1 cellular context compared by ENCODE assay signal in the genomic region with DNA sequence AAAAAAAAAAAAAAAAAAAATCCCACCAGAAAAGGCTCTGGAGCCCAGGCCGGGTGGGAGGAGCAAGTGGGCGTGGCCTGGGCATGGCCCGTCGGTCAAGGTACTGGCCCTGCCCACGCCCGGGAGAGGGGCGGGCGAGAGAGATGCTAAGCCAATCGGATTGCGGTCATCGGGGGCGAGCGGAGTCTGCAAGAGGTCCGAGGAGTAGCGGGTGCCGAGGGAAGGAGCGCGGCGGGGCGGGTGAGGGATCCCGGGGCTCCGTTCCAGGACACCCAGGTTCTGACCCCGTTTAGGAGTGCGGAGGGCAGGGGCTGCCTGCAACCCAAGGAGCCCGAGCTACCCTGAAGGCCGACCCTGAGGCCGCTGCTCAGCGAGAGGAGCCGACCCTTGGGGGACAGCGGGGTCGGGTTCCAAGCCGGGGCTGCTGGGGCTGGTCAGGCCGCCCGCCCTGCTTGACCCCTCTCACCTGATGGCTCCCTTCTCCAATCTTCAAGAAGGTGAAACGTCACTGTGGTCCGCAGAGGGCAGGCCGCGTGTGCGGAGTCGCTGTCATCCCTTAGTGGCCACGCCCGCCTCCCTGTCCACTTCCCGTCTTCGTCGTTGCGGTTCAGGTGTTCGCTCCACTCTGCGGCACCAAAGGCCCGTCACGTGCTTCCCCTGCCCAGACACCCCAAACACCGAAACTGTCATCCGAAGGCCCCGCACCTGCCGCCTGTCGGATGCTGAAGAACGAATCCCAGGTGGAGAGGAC.
TF ChIP-seq lines count a peak whose summit lies in the region.

No MANE protein-coding gene starts in this region.

TF ChIP-seq in K562, 482 proteins besides CTCF, POLR2A, EP300 and RAD21 (continued from another document):
- TF ChIP-seq ZNF696 (CRISPR knock-in tag; conservative IDR thresholded peaks at IDR 0.05) (no peak), KDM2B (CRISPR knock-in tag; IDR thresholded peaks at IDR 0.05) (no peak), ELF4 (CRISPR knock-in tag; IDR thresholded peaks at IDR 0.05) (no peak), IFI16 (CRISPR knock-in tag; IDR thresholded peaks at IDR 0.05) (no peak), ZFX (CRISPR knock-in tag; IDR thresholded peaks at IDR 0.05) (peak; percentile 66), FOXA3 (CRISPR knock-in tag; conservative IDR thresholded peaks at IDR 0.05 in 1 of 2, IDR thresholded peaks at IDR 0.05 in 1 of 2) (no peak), ZNF384 (IDR thresholded peaks at IDR 0.05; ENCODE audit: low read depth, low read length) (peak; percentile 67), MTF1 (CRISPR knock-in tag; IDR thresholded peaks at IDR 0.05; ENCODE audit: borderline replicate concordance) (no peak), FOSL1 (tag; conservative IDR thresholded peaks at IDR 0.05) (no peak), HMGN3 (IDR thresholded peaks at IDR 0.05; ENCODE audit: borderline replicate concordance, extremely low read depth, insufficient read length, low read depth, low read length) (peak; percentile 33), PHF8 (IDR thresholded peaks at IDR 0.05; ENCODE audit: borderline replicate concordance, low read length) (peak; percentile 43; the same call in 1 of the 2 replicates), MAZ (CRISPR knock-in tag; conservative IDR thresholded peaks at IDR 0.05 in 1 of 2, IDR thresholded peaks at IDR 0.05 in 1 of 2) (0 out of 4 replicates have a peak, but pooled peaks of 1 of the 2 experiments have one; percentile 37), ARID2 (IDR thresholded peaks at IDR 0.05) (no peak), CEBPG (CRISPR knock-in tag; IDR thresholded peaks at IDR 0.05) (no peak), CEBPG (tag; conservative IDR thresholded peaks at IDR 0.05 in 1 of 2, IDR thresholded peaks at IDR 0.05 in 1 of 2) (no peak), RB1 (IDR thresholded peaks at IDR 0.05; ENCODE audit: low read depth) (0 out of 2 replicates have a peak, but pooled peaks have one; percentile 23), EGR1 (conservative IDR thresholded peaks at IDR 0.05) (peak; percentile 46; the same call in 1 of the 2 replicates), CREM (IDR thresholded peaks at IDR 0.05; ENCODE audit: low read depth) (peak; percentile 30; the same call in 1 of the 2 replicates), NR2F6 (CRISPR knock-in tag; IDR thresholded peaks at IDR 0.05) (no peak), SAP30 (IDR thresholded peaks at IDR 0.05; ENCODE audit: borderline replicate concordance, insufficient read depth, low read depth, low read length, poor library complexity, severe bottlenecking) (peak; percentile 23), BHLHE40 (IDR thresholded peaks at IDR 0.05; ENCODE audit: low read length) (peak; percentile 59), MYC (IDR thresholded peaks at IDR 0.05; ENCODE audit: low read depth, low read length) (peak; percentile 47; the same call in 1 of the 2 replicates), MYC (CRISPR knock-in tag; IDR thresholded peaks at IDR 0.05; ENCODE audit: borderline replicate concordance, low read depth) (no peak), JUNB (CRISPR knock-in tag; conservative IDR thresholded peaks at IDR 0.05) (no peak), MAFG (tag; conservative IDR thresholded peaks at IDR 0.05) (no peak), ATF7 (IDR thresholded peaks at IDR 0.05) (0 out of 2 replicates have a peak, but pooled peaks have one; percentile 18), FOXJ2 (tag; IDR thresholded peaks at IDR 0.05) (no peak), RBM39 (optimal IDR thresholded peaks at IDR 0.05; ENCODE audit: low read depth, low read length) (no peak), NCOA6 (IDR thresholded peaks at IDR 0.05) (no peak), SP1 (CRISPR knock-in tag; IDR thresholded peaks at IDR 0.05) (peak; percentile 63)
- TF ChIP-seq, protein P1, sequence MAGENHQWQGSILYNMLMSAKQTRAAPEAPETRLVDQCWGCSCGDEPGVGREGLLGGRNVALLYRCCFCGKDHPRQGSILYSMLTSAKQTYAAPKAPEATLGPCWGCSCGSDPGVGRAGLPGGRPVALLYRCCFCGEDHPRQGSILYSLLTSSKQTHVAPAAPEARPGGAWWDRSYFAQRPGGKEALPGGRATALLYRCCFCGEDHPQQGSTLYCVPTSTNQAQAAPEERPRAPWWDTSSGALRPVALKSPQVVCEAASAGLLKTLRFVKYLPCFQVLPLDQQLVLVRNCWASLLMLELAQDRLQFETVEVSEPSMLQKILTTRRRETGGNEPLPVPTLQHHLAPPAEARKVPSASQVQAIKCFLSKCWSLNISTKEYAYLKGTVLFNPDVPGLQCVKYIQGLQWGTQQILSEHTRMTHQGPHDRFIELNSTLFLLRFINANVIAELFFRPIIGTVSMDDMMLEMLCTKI (IDR thresholded peaks at IDR 0.05; ENCODE audit: partially characterized antibody) = no peak
- TF ChIP-seq, protein P2, sequence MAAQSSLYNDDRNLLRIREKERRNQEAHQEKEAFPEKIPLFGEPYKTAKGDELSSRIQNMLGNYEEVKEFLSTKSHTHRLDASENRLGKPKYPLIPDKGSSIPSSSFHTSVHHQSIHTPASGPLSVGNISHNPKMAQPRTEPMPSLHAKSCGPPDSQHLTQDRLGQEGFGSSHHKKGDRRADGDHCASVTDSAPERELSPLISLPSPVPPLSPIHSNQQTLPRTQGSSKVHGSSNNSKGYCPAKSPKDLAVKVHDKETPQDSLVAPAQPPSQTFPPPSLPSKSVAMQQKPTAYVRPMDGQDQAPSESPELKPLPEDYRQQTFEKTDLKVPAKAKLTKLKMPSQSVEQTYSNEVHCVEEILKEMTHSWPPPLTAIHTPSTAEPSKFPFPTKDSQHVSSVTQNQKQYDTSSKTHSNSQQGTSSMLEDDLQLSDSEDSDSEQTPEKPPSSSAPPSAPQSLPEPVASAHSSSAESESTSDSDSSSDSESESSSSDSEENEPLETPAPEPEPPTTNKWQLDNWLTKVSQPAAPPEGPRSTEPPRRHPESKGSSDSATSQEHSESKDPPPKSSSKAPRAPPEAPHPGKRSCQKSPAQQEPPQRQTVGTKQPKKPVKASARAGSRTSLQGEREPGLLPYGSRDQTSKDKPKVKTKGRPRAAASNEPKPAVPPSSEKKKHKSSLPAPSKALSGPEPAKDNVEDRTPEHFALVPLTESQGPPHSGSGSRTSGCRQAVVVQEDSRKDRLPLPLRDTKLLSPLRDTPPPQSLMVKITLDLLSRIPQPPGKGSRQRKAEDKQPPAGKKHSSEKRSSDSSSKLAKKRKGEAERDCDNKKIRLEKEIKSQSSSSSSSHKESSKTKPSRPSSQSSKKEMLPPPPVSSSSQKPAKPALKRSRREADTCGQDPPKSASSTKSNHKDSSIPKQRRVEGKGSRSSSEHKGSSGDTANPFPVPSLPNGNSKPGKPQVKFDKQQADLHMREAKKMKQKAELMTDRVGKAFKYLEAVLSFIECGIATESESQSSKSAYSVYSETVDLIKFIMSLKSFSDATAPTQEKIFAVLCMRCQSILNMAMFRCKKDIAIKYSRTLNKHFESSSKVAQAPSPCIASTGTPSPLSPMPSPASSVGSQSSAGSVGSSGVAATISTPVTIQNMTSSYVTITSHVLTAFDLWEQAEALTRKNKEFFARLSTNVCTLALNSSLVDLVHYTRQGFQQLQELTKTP (IDR thresholded peaks at IDR 0.05; ENCODE audit: low read depth in 1 of 2, partially characterized antibody in 2 of 2) = no peak
- TF ChIP-seq, protein P3, sequence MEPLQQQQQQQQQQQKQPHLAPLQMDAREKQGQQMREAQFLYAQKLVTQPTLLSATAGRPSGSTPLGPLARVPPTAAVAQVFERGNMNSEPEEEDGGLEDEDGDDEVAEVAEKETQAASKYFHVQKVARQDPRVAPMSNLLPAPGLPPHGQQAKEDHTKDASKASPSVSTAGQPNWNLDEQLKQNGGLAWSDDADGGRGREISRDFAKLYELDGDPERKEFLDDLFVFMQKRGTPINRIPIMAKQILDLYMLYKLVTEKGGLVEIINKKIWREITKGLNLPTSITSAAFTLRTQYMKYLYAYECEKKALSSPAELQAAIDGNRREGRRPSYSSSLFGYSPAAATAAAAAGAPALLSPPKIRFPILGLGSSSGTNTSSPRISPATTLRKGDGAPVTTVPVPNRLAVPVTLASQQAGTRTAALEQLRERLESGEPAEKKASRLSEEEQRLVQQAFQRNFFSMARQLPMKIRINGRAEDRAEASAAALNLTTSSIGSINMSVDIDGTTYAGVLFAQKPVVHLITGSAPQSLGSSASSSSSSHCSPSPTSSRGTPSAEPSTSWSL (CRISPR knock-in tag; IDR thresholded peaks at IDR 0.05; ENCODE audit: borderline replicate concordance) = no peak
- TF ChIP-seq, protein P4, sequence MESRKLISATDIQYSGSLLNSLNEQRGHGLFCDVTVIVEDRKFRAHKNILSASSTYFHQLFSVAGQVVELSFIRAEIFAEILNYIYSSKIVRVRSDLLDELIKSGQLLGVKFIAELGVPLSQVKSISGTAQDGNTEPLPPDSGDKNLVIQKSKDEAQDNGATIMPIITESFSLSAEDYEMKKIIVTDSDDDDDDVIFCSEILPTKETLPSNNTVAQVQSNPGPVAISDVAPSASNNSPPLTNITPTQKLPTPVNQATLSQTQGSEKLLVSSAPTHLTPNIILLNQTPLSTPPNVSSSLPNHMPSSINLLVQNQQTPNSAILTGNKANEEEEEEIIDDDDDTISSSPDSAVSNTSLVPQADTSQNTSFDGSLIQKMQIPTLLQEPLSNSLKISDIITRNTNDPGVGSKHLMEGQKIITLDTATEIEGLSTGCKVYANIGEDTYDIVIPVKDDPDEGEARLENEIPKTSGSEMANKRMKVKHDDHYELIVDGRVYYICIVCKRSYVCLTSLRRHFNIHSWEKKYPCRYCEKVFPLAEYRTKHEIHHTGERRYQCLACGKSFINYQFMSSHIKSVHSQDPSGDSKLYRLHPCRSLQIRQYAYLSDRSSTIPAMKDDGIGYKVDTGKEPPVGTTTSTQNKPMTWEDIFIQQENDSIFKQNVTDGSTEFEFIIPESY (CRISPR knock-in tag; IDR thresholded peaks at IDR 0.05) = 0 out of 2 replicates have a peak, but pooled peaks have one; percentile 23
- TF ChIP-seq, protein P5, sequence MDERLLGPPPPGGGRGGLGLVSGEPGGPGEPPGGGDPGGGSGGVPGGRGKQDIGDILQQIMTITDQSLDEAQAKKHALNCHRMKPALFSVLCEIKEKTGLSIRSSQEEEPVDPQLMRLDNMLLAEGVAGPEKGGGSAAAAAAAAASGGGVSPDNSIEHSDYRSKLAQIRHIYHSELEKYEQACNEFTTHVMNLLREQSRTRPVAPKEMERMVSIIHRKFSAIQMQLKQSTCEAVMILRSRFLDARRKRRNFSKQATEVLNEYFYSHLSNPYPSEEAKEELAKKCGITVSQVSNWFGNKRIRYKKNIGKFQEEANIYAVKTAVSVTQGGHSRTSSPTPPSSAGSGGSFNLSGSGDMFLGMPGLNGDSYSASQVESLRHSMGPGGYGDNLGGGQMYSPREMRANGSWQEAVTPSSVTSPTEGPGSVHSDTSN (CRISPR knock-in tag; IDR thresholded peaks at IDR 0.05; ENCODE audit: low read depth) = 0 out of 2 replicates have a peak, but pooled peaks have one; percentile 8
- TF ChIP-seq, protein P5 (tag; conservative IDR thresholded peaks at IDR 0.05; ENCODE audit: low read depth) = peak; percentile 66
- TF ChIP-seq, protein P6, sequence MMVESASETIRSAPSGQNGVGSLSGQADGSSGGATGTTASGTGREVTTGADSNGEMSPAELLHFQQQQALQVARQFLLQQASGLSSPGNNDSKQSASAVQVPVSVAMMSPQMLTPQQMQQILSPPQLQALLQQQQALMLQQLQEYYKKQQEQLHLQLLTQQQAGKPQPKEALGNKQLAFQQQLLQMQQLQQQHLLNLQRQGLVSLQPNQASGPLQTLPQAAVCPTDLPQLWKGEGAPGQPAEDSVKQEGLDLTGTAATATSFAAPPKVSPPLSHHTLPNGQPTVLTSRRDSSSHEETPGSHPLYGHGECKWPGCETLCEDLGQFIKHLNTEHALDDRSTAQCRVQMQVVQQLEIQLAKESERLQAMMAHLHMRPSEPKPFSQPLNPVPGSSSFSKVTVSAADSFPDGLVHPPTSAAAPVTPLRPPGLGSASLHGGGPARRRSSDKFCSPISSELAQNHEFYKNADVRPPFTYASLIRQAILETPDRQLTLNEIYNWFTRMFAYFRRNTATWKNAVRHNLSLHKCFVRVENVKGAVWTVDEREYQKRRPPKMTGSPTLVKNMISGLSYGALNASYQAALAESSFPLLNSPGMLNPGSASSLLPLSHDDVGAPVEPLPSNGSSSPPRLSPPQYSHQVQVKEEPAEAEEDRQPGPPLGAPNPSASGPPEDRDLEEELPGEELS (CRISPR knock-in tag; IDR thresholded peaks at IDR 0.05; ENCODE audit: borderline replicate concordance) = 0 out of 2 replicates have a peak, but pooled peaks have one; percentile 73
